Comparison of ENCODE assay signal across 1 cellular context in the genomic region with DNA sequence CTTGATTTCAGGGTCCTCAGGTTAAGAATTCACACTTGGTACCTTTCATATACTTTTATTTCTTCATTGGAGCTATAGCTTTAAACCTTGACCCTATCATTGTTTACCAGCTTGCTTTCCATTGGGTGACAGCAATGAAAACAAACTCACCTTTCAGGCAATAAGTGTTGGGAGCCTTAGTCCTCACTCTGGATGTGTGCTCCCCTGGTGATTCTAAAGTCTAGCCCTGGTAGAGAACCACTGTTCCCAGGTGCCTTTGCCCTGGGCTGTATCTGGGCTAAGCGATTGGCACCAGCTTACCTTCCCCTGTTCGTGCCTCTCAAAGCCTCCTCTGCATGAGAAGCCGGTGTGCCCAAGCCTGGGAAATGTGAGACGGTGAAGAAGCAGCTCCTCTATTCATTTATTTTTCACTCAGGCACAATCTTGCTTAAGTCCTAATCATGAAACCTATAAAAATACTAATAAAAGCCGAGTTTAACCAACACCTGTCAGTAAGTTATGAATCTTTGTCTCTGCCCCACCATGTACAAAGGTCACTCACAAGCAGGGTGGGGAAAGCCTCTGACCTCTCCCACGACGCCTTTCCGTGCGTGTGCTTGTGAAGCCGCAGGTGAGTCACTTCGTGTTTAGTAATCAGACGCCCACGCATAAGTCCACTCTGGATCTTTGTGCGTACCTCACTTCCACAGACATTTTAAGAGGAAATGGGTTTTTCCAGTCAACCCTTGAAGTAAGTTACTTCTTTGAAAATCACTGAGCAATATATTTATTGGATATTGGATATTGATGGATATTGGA.
TF ChIP-seq lines count a peak whose summit lies in the region.

No MANE protein-coding gene starts in this region.

TF ChIP-seq in HepG2, 621 proteins besides CTCF, POLR2A, EP300 and RAD21:
- TF ChIP-seq ZNF883 (CRISPR knock-in tag; IDR thresholded peaks at IDR 0.05; ENCODE audit: not compliant biosample characterization) = no peak
- peak; percentile 54; the same call in 1 of the 2 replicates for TF ChIP-seq FOSL2 (CRISPR knock-in tag; IDR thresholded peaks at IDR 0.05)
TF ChIP-seq in HepG2: peak in this region for 1.
